ENCODE assay signal across 8 cellular contexts in genomic region chr1:28642847-28643635, GRCh38. TPM values are rescaled to one million over a fixed set of nuclear protein-coding genes. Genes with fewer than 3 reads are reported as not detected.
DNase-seq lines count a peak whose midpoint lies in the region; ATAC-seq and TF ChIP-seq lines count a peak whose summit lies in the region.

TAF12 (minus strand) TSS chr1:28643067; CDS start chr1:28622081, 20,986 bp downstream.

- H3K4me1 ChIP-seq in right cardiac atrium (ENCODE audit: control insufficient read depth, insufficient read depth, low read length) (no peaks in the 10 kb centered on the region), rectal smooth muscle tissue (ENCODE audit: control insufficient read depth, insufficient read depth, low read length) (peaks cover 9% of the 10 kb centered on the region), aorta (ENCODE audit: control insufficient read depth in 1 of 2, insufficient read depth in 2 of 2, low read length in 2 of 2) (no peaks in the 10 kb centered on the region)

- ATAC-seq in HG02885 (IDR thresholded peaks at IDR 0.05; ENCODE audit: poor library complexity, unreplicated experiment) (peak; percentile 87), T-helper 17 cell (peak; percentile 87), right cardiac atrium (peak; percentile 96), aorta (ENCODE audit: low FRiP score) (peak; percentile 98)

- H3K36me3 ChIP-seq in rectal smooth muscle tissue (ENCODE audit: control insufficient read depth, insufficient read depth, low read length) (no peaks in the 10 kb centered on the region), aorta (ENCODE audit: control insufficient read depth in 1 of 2, insufficient read depth in 2 of 2, low read length in 1 of 2) (no peaks in the 10 kb centered on the region)

- peak within 1 kb of the TSS; percentile 98 for H3K27ac Mint-ChIP-seq in T-helper 17 cell

- TF ChIP-seq POLR2A in GM15510 (IDR thresholded peaks at IDR 0.05; ENCODE audit: borderline replicate concordance, extremely low read depth, insufficient read length) = peak; percentile 99

- H3K9me3 ChIP-seq in T-helper 17 cell (ENCODE audit: control insufficient read depth, low read length, poor library complexity, severe bottlenecking) = no peaks in the 10 kb centered on the region
- no peaks in the 10 kb centered on the region for H3K9me3 ChIP-seq in right cardiac atrium (ENCODE audit: control insufficient read depth, low read length)
- H3K9me3 ChIP-seq in aorta (ENCODE audit: control insufficient read depth, low read length) = no peaks in the 10 kb centered on the region

- intact Hi-C loops in right cardiac atrium (cut with DNase I) (loop anchor here in 2 of 4 donors (5.0 to 10.0 kb wide), 2 partner anchors 94 to 542 kb away; partner anchors contain the start of genes YTHDF2 (in 2 of the 2) and SRSF4 (in 1 of the 2)), aorta (cut with DNase I) (loop anchor here (5.0 to 10.0 kb wide), 2 partner anchors 232 to 539 kb away; partner anchors contain the start of gene SRSF4 (in 1 of the 2))

- H3K27me3 ChIP-seq in right cardiac atrium (ENCODE audit: control insufficient read depth, insufficient read depth) (no peaks in the 10 kb centered on the region), rectal smooth muscle tissue (ENCODE audit: control insufficient read depth, insufficient read depth, low read length) (no peaks in the 10 kb centered on the region), aorta (ENCODE audit: control insufficient read depth in 1 of 2, insufficient read depth in 2 of 2, low read length in 1 of 2) (no peaks in the 10 kb centered on the region)

- H3K27me3 Mint-ChIP-seq in T-helper 17 cell = no peaks in the 10 kb centered on the region

- H3K4me3 ChIP-seq in right cardiac atrium (ENCODE audit: low read length) = peak within 1 kb of the TSS; percentile 72
- H3K4me3 ChIP-seq in rectal smooth muscle tissue (ENCODE audit: low read length) = peak within 1 kb of the TSS; percentile 94
- H3K4me3 ChIP-seq in aorta (ENCODE audit: low read length in 2 of 2) = peak within 1 kb of the TSS; percentile 56 to 92

- peak within 1 kb of the TSS; percentile 100 for H3K4me3 Mint-ChIP-seq in T-helper 17 cell

- H3K27ac ChIP-seq in angular gyrus (ENCODE audit: low read depth, low read length) (peak within 1 kb of the TSS; percentile 89), right cardiac atrium (ENCODE audit: low read length) (peak within 1 kb of the TSS; percentile 89), rectal smooth muscle tissue (ENCODE audit: low read depth, low read length) (peak within 1 kb of the TSS; percentile 80), aorta (ENCODE audit: low read depth in 1 of 2, low read length in 2 of 2) (peak within 1 kb of the TSS; percentile 74 to 94)

- peak within 1 kb of the TSS; percentile 98 for H3K9ac ChIP-seq in rectal smooth muscle tissue (ENCODE audit: low read length)

- DNase-seq in NCI-H1694 treated with DMSO at 0.1 percent for 48 hours (lab: John Stamatoyannopoulos, UW) = peak; percentile 89
- DNase-seq in T-helper 17 cell = peak; percentile 87 to 91 (median 89)
- peak; percentile 91 to 97 (median 97) for DNase-seq in right cardiac atrium
- DNase-seq in aorta = peak; percentile 94 to 96

- no peaks in the 10 kb centered on the region for H3K36me3 Mint-ChIP-seq in T-helper 17 cell (ENCODE audit: low read depth)

- H3K4me1 Mint-ChIP-seq in T-helper 17 cell = peaks cover 34% of the 10 kb centered on the region

- WGBS in right cardiac atrium = under 1% methylated on average over 49 of the region's 49 CpGs
- 1% methylated on average over 49 of the region's 49 CpGs for WGBS in aorta, 2 donors

RNA-seq across cellular contexts. Expression of gene TAF12, which starts in this region (rescaled TPM):
- total RNA-seq in T-helper 17 cell (10 to 100 TPM; 14.2 to 15.8 TPM), right cardiac atrium (10 to 100 TPM; 17.2 to 23.7 (median 21.9) TPM), aorta (10 to 100 TPM; 14.6 to 17.1 TPM)
- polyA plus RNA-seq in right cardiac atrium (34.0 TPM), aorta (10 to 100 TPM; 17.0 to 21.4 TPM)

Comparison
In these comparisons a context has a peak if more than half of its experiments do, and no peak if none do; other contexts are left out.
1. Peak in every context shown above with its lines: DNase-seq, ATAC-seq, H3K4me3 ChIP-seq and H3K27ac ChIP-seq.